8 cellular contexts compared by ENCODE assay signal in the genomic region with DNA sequence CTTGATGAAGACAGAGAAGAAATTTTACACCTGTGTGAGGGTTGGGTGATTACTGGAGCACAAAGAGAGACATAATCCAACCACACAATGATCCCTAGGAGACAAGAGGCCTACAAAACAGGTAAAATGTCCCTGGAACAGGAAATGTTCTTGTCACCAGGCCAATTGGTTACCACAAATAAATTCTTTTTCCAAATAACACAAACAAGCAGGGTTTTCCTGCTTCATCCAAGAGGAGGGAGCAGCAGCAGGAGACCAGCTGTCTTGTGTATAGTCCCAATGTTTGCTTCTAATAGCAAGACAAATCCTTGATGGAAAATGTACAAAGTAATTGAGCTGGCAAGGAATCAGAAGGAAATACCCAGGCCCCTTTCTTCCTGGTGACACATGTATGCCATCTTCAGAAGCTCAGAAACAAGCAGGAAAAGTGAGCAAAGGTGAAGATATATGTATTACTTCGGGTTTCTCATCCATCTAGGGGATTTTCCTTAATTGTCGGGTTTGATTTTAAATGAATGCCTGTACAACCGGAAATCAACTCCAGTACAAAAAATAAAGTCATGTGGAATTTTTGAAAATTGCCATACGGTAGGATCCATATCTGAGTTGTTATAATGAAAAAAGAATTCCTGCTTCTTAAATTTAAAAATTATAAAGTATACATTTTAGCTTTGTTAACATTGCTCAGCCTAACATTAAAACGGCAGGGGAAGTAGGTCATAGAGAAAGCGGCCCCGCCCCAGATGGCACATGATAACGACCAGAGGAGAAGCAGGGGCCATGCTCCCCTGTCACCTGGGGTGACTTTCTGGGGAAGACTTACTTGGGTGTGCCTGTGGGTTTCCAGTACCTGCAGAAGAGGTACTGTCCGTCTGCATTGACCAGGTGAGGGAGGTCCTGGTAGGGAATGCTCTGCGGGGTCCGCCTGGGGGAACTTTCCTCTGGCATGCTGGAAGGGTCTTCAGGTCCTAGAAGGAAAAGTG. TPM values are rescaled to one million over a fixed set of nuclear protein-coding genes. Genes with fewer than 3 reads are reported as not detected.
DNase-seq lines count a peak whose midpoint lies in the region; ATAC-seq and TF ChIP-seq lines count a peak whose summit lies in the region.

No MANE protein-coding gene starts in this region.

- H3K27me3 ChIP-seq in right atrium auricular region (no peaks in the 10 kb centered on the region), stomach smooth muscle (ENCODE audit: control insufficient read depth in 1 of 2, insufficient read depth in 2 of 2, low read length in 2 of 2) (no peaks in the 10 kb centered on the region)

- H3K4me1 Mint-ChIP-seq in T-helper 2 cell treated with Interferon-gamma antibody and Interleukin-4, amounts not matched to agents 5 μg/mL and 100 μg/mL, for 36 hours (ENCODE audit: low read depth) = peaks cover 34% of the 10 kb centered on the region

- peak; percentile 57 for TF ChIP-seq POLR2A in GM19193 (IDR thresholded peaks at IDR 0.05; ENCODE audit: extremely low read depth, insufficient read depth, insufficient read length)

- H3K36me3 ChIP-seq in right atrium auricular region (peaks cover 5% of the 10 kb centered on the region), stomach smooth muscle (ENCODE audit: control insufficient read depth in 2 of 2, insufficient read depth in 2 of 2, low read length in 2 of 2) (peaks cover 11 to 17% of the 10 kb centered on the region in 2 donors)

- H3K36me3 Mint-ChIP-seq in T-helper 2 cell treated with Interferon-gamma antibody and Interleukin-4, amounts not matched to agents 5 μg/mL and 100 μg/mL, for 36 hours (ENCODE audit: low read depth) = peaks cover 2% of the 10 kb centered on the region

- H3K4me3 ChIP-seq in AG04449 (ENCODE audit: low read depth, low read length) (peak overlapping the region; percentile 77), right atrium auricular region (peak overlapping the region; percentile 85 to 92), stomach smooth muscle (ENCODE audit: low read length in 2 of 2) (peak overlapping the region; percentile 89 to 92)

- CTCF ChIA-PET in AG04449 (lab: Yijun Ruan, JAX) = interaction anchor here (1.0 to 5.0 kb wide), 7 partner anchors 13 to 142 kb away, joined by 3 to 39 read pairs (median 6); no protein-coding TSS in a partner anchor

- H3K9ac ChIP-seq in stomach smooth muscle (ENCODE audit: low read length in 2 of 2) = peak overlapping the region; percentile 37 to 82

- peak overlapping the region; percentile 38 for H3K27ac Mint-ChIP-seq in T-helper 2 cell treated with Interferon-gamma antibody and Interleukin-4, amounts not matched to agents 5 μg/mL and 100 μg/mL, for 36 hours

- DNase-seq in AG04449 (ENCODE audit: low read depth, low spot score) = no peak
- DNase-seq in T-helper 2 cell treated with Interferon-gamma antibody and Interleukin-4, amounts not matched to agents 5 μg/mL and 100 μg/mL, for 36 hours (ENCODE audit: low spot score) = no peak
- no peak for DNase-seq in right atrium auricular region (ENCODE audit: low spot score)
- DNase-seq in iPS-NIHi7 (ENCODE audit: extremely low spot score) = no peak

- H3K9me3 Mint-ChIP-seq in T-helper 2 cell treated with Interferon-gamma antibody and Interleukin-4, amounts not matched to agents 5 μg/mL and 100 μg/mL, for 36 hours = no peaks in the 10 kb centered on the region

- H3K27me3 Mint-ChIP-seq in T-helper 2 cell treated with Interferon-gamma antibody and Interleukin-4, amounts not matched to agents 5 μg/mL and 100 μg/mL, for 36 hours (ENCODE audit: low read depth) = peaks cover 51% of the 10 kb centered on the region

- TF ChIP-seq CTCF in AG04449 (IDR thresholded peaks at IDR 0.05; ENCODE audit: insufficient read depth, low read length, missing control alignments) (no peak), right atrium auricular region (IDR thresholded peaks at IDR 0.05) (no peak)

- H3K27ac ChIP-seq in right atrium auricular region (peak overlapping the region; percentile 85 to 89), stomach smooth muscle (ENCODE audit: low read length) (no peak overlapping the region)

- peak overlapping the region; percentile 94 for H3K4me3 Mint-ChIP-seq in T-helper 2 cell treated with Interferon-gamma antibody and Interleukin-4, amounts not matched to agents 5 μg/mL and 100 μg/mL, for 36 hours

- no peaks in the 10 kb centered on the region for H3K9me3 ChIP-seq in right atrium auricular region
- H3K9me3 ChIP-seq in stomach smooth muscle (ENCODE audit: control insufficient read depth in 2 of 2, low read length in 2 of 2) = no peaks in the 10 kb centered on the region

- H3K4me1 ChIP-seq in right atrium auricular region (peaks cover 0 to 52% of the 10 kb centered on the region in 2 donors), stomach smooth muscle (ENCODE audit: control insufficient read depth, insufficient read depth, low read length) (peaks cover 45% of the 10 kb centered on the region)

- no peak for ATAC-seq in GM18909 (IDR thresholded peaks at IDR 0.05; ENCODE audit: poor library complexity, unreplicated experiment)
- ATAC-seq in HG03175 (IDR thresholded peaks at IDR 0.05; ENCODE audit: unreplicated experiment) = no peak

- POLR2A ChIA-PET in AG04449 (lab: Yijun Ruan, JAX) = interaction anchor here (1.1 to 1.8 kb wide), 2 partner anchors 18 to 30 kb away, joined by 3 to 6 read pairs; no protein-coding TSS in a partner anchor

RNA-seq across cellular contexts. Expression of gene MGLL, which starts 1.2 kb away (rescaled TPM):
- total RNA-seq in right atrium auricular region = 10 to 100 TPM; 36.3 to 46.4 TPM
